ENCODE assay signal across 1 cellular context in the genomic region with DNA sequence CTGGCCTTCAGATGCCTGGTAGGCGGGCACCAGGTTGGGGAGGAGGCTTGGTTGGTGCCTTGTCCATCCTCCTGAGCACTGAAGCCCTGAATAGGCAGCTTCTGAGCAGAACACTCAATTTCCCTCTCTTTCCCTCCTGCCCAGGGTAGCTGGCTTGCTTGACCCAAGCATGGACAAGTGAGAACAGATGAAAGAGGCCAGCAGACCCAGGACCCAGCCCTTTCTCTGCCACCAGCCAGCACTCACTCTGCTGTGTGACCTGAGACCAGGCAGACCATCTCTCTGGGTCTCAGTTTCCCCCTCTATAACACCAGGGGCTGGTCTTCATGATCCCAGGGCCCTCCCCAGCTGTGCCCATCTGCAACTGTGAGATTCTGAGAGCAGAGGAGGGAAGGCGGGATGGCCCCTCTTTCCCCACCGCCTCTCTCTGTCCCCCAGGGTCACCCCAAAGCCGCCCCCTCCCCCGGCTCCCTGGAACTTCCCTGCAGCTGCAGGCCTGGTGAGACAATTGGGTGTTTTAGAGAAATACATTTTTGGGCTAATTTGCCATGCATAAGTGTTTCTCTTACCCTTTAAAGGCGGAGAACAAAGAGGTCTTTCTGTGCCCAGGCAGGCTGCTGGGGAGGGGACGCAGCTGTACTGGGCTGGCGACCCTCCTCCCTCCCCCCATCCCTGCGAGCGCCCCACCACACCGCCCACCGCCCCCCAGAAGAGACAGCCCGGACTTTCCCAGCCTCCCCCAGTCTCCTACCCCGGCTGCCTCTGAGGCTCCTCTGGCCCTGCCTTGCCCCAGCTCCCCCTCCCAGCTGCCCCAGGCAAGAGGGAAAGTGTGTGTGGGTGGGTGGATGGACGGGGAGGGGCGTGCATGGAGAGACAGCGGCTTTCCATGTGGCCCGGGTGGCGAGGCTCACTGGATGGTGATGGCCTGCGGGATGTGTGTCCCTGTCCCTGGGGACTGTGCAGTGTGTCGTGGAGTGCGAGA.
TF ChIP-seq lines count a peak whose summit lies in the region.

No MANE protein-coding gene starts in this region.

TF ChIP-seq in H1, 55 proteins besides CTCF, POLR2A, EP300 and RAD21:
- TF ChIP-seq CTBP2 (IDR thresholded peaks at IDR 0.05; ENCODE audit: borderline replicate concordance, insufficient read depth, insufficient read length, low read length) (no peak), YY1 (IDR thresholded peaks at IDR 0.05; ENCODE audit: low read depth, low read length) (no peak), MAX (IDR thresholded peaks at IDR 0.05) (no peak), CHD1 (IDR thresholded peaks at IDR 0.05; ENCODE audit: low read depth, low read length) (no peak), POU5F1 (IDR thresholded peaks at IDR 0.05; ENCODE audit: low read depth, low read length) (no peak), ASH2L (IDR thresholded peaks at IDR 0.05; ENCODE audit: low read length) (no peak), CREB1 (IDR thresholded peaks at IDR 0.05) (no peak), EZH2 (IDR thresholded peaks at IDR 0.05; ENCODE audit: low read depth, low read length, severe bottlenecking) (no peak), GTF2F1 (IDR thresholded peaks at IDR 0.05; ENCODE audit: borderline replicate concordance, low read depth, low read length) (no peak), CEBPB (IDR thresholded peaks at IDR 0.05; ENCODE audit: low read depth, low read length) (no peak), CHD7 (IDR thresholded peaks at IDR 0.05; ENCODE audit: insufficient replicate concordance, low read length) (no peak), PHF8 (conservative IDR thresholded peaks at IDR 0.05; ENCODE audit: low read depth, low read length) (no peak), JUN (IDR thresholded peaks at IDR 0.05; ENCODE audit: low read depth, low read length) (no peak), TCF12 (IDR thresholded peaks at IDR 0.05; ENCODE audit: low read depth, low read length) (no peak), HDAC6 (IDR thresholded peaks at IDR 0.05; ENCODE audit: low read depth, low read length) (no peak), SRF (IDR thresholded peaks at IDR 0.05; ENCODE audit: low read depth, low read length) (no peak), KDM5A (IDR thresholded peaks at IDR 0.05; ENCODE audit: low read length) (no peak), NRF1 (IDR thresholded peaks at IDR 0.05; ENCODE audit: low read depth, low read length) (no peak), BRCA1 (IDR thresholded peaks at IDR 0.05; ENCODE audit: low read depth, low read length) (no peak), ZNF274 (IDR thresholded peaks at IDR 0.05; ENCODE audit: borderline replicate concordance, extremely low read depth, low read length) (no peak)
